ENCODE assay signal across 8 cellular contexts in genomic region chr1:20662110-20662475, GRCh38. TPM values are rescaled to one million over a fixed set of nuclear protein-coding genes. Genes with fewer than 3 reads are reported as not detected.
DNase-seq lines count a peak whose midpoint lies in the region; ATAC-seq and TF ChIP-seq lines count a peak whose summit lies in the region.

No MANE protein-coding gene starts in this region.

- H3K4me1 ChIP-seq in cardiac muscle cell (ENCODE audit: low read depth) (peaks cover 13% of the 10 kb centered on the region), uterus (peaks cover 0 to 12% of the 10 kb centered on the region in 2 donors)

- in situ Hi-C loops in astrocyte of the spinal cord (cut with HindIII; ENCODE audit: low sequenced_read_pairs), result no loop called here

- H3K27ac Mint-ChIP-seq in memory B cell, result peak overlapping the region; percentile 92

- intact Hi-C loops in Right ventricle myocardium inferior (cut with DNase I), result no loop called here
- intact Hi-C loops in uterus (cut with DNase I; ENCODE audit: low total_unique reads), result no loop called here

- no peak for DNase-seq in cardiac muscle cell (ENCODE audit: low read depth in 1 of 2, low spot score in 1 of 2)
- no peak for DNase-seq in Right ventricle myocardium inferior (ENCODE audit: missing footprints)
- DNase-seq in astrocyte of the spinal cord (ENCODE audit: low read depth, low spot score), result no peak
- no peak for DNase-seq in memory B cell (ENCODE audit: low spot score in 2 of 2)
- DNase-seq in uterus, result no peak
- DNase-seq in T-helper 9 cell, result no peak
- no peak for DNase-seq in AG08396 (ENCODE audit: low spot score)

- H3K9me3 Mint-ChIP-seq in memory B cell, result no peaks in the 10 kb centered on the region

- ATAC-seq in Right ventricle myocardium inferior, result no peak
- no peak for ATAC-seq in memory B cell (ENCODE audit: low read depth)
- no peak for ATAC-seq in GM19328 (IDR thresholded peaks at IDR 0.05; ENCODE audit: unreplicated experiment)

- H3K27ac ChIP-seq in cardiac muscle cell, result peak overlapping the region; percentile 89
- peak overlapping the region; percentile 65 to 82 for H3K27ac ChIP-seq in uterus

- H3K4me3 Mint-ChIP-seq in memory B cell, result peak overlapping the region; percentile 94

- H3K36me3 Mint-ChIP-seq in memory B cell, result no peaks in the 10 kb centered on the region

- peak overlapping the region; percentile 83 for H3K4me3 ChIP-seq in cardiac muscle cell
- peak overlapping the region; percentile 97 for H3K4me3 ChIP-seq in astrocyte of the spinal cord (ENCODE audit: low read depth, low read length)
- peak overlapping the region; percentile 72 to 76 for H3K4me3 ChIP-seq in uterus

- TF ChIP-seq POLR2A in uterus (IDR thresholded peaks at IDR 0.05), result no peak

- H3K27me3 Mint-ChIP-seq in memory B cell, result no peaks in the 10 kb centered on the region

- no peak for TF ChIP-seq CTCF in cardiac muscle cell (IDR thresholded peaks at IDR 0.05; ENCODE audit: low read depth, low read length)
- TF ChIP-seq CTCF in astrocyte of the spinal cord (IDR thresholded peaks at IDR 0.05; ENCODE audit: low read depth, low read length), result no peak
- TF ChIP-seq CTCF in uterus (IDR thresholded peaks at IDR 0.05), result no peak

- no peaks in the 10 kb centered on the region for H3K27me3 ChIP-seq in cardiac muscle cell
- no peaks in the 10 kb centered on the region for H3K27me3 ChIP-seq in uterus

- H3K36me3 ChIP-seq in cardiac muscle cell, result peaks cover 8% of the 10 kb centered on the region
- H3K36me3 ChIP-seq in uterus, result no peaks in the 10 kb centered on the region

- H3K9me3 ChIP-seq in cardiac muscle cell (ENCODE audit: low read depth) (no peaks in the 10 kb centered on the region), uterus (no peaks in the 10 kb centered on the region)

- peaks cover 30% of the 10 kb centered on the region for H3K4me1 Mint-ChIP-seq in memory B cell

RNA-seq across cellular contexts. Expression of gene DDOST, which starts 0.9 kb away (rescaled TPM):
- total RNA-seq in cardiac muscle cell, result 176 and 223 TPM in 2 replicates
- 308 and 326 TPM in 2 replicates for polyA plus RNA-seq in cardiac muscle cell
- total RNA-seq in Right ventricle myocardium inferior, result 150 TPM
- 100 to 1,000 TPM; 101 to 236 (median 123) TPM for total RNA-seq in uterus

RNA-seq across cellular contexts. Expression of gene PINK1, which starts 28.8 kb away (rescaled TPM):
- total RNA-seq in cardiac muscle cell, result 135 and 166 TPM in 2 replicates
- polyA plus RNA-seq in cardiac muscle cell, result 174 and 179 TPM in 2 replicates
- total RNA-seq in Right ventricle myocardium inferior, result 288 TPM
- total RNA-seq in uterus, result 10 to 100 TPM; 55.6 to 67.4 (median 62.8) TPM

RNA-seq across cellular contexts. Expression of gene KIF17, which starts 55.7 kb away (rescaled TPM):
- total RNA-seq in cardiac muscle cell, result 1.9 and 15.0 TPM in 2 replicates
- 1.1 and 8.4 TPM in 2 replicates for polyA plus RNA-seq in cardiac muscle cell
- total RNA-seq in Right ventricle myocardium inferior, result 6.0 TPM
- total RNA-seq in uterus, result 1 to 10 TPM in 2 of 4 donors, under 1 TPM in 1, not detected in 1; 0.77 to 6.3 (median 4.9) TPM
